In the genomic region with DNA sequence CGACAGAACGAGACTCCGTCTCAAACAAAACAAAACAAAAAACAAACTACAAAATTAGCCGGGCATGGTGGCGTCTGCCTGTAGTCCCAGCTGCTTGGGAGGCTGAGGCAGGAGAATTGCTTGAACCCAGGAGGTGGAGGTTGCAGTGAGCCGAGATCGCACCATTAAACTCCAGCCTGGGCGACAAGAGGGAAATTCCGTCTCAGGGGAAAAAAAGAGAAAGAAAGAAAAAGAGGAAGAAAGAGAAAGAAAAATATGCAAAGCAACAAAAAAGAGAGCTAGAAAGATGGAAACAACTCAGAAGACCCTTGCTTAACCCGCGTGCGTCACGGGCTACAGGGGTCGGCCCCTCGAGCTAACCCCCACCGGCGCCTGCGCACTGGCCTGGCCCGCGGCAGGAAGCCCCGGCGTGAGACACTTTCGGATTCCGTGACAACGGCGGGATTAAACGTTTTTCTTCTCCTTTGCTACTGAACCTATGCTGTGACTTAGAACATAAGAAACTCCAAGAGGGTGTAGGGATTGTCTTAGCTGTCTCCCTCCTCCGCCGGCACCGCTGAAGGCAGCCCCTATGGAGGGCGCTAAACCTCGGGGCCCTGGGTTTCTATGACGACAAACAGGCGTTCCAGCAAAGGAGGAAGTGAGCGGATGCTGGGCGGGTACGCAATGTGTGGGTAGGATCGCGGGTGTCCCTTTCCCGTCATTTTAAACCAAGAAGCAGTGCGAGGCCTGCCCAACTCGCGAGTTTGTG, we compare ENCODE assay signal across 8 cellular contexts. TPM values are rescaled to one million over a fixed set of nuclear protein-coding genes. Genes with fewer than 3 reads are reported as not detected.
DNase-seq lines count a peak whose midpoint lies in the region; ATAC-seq, FAIRE-seq and TF ChIP-seq lines count a peak whose summit lies in the region.

A gene with protein sequence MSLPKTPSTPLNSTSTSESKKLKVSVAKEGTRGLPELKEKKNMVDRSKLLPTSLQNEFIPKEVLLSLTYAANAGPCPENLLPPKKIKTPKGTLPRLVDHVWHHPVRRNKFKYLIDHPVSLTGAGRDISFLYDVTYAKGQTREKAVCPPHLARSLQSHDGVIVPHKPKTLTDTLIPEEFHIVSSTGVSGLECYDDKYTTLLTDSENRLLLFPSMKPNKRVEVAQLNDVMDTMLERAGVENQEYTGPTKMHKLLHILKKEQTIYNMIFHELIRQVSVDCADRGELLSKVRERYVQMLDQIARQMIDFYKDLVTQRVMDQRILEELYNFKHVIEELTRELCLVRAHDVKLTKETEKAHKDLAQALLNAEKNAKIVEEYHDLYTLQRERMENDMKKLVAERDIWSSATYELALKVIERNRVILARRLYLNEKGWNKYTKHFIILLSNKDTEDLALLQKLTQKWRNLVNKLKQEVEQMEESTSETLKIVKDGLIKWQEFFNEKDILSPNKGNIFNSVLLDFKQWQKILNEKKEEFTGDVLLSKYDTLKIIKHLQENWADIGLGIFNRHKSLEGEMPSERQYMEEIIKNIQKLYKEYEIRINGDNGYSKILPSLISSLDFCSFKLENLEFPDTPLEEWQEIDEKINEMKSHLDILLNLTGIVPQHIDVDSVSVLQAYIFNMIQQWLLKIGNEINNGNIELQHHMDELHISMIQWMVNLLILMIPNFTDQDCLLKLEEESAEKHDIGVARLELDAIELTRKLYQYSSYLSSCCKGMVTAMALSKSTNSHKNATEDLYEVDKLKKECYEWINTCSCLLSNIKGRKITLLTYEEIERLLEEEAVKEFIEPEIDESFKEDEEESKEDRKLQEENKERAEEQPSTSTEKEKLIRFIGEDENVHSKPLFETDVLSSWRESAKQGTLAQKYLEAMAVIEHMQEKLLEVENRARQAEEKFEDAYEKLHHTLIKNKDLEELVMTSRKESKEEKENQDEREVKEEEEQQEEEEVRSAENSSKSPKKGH (plus strand): TSS at position 630 of the 751 bp plus-strand sequence. CDS start 539 bp downstream, outside the sequence.

- no peaks in the 10 kb centered on the region for H3K27me3 ChIP-seq in HUES6 (ENCODE audit: control insufficient read depth, insufficient read depth, low read length)
- H3K27me3 ChIP-seq in OCI-LY1 (ENCODE audit: insufficient read depth, low read length) = no peaks in the 10 kb centered on the region

- peak within 1 kb of the TSS; percentile 91 for H3K4me2 ChIP-seq in OCI-LY1 (ENCODE audit: low read length)

- H3K27ac ChIP-seq in HUES6 (ENCODE audit: low read depth, low read length) = peak within 1 kb of the TSS; percentile 93
- H3K27ac ChIP-seq in OCI-LY1 (ENCODE audit: low read depth, low read length, poor library complexity, severe bottlenecking) = peak within 1 kb of the TSS; percentile 92
- H3K27ac ChIP-seq in epithelial cell of prostate = peak within 1 kb of the TSS; percentile 80

- TF ChIP-seq CTCF in D721Med (IDR thresholded peaks at IDR 0.05; ENCODE audit: insufficient read depth, missing control alignments) = peak; percentile 47
- TF ChIP-seq CTCF in OCI-LY1 (IDR thresholded peaks at IDR 0.05; ENCODE audit: low read length) = no peak
- no peak for TF ChIP-seq CTCF in mucosa of descending colon (IDR thresholded peaks at IDR 0.05)

- H3F3A ChIP-seq in OCI-LY1 (ENCODE audit: insufficient read depth, low read length) = no peaks in the 10 kb centered on the region

- DNase-seq in D721Med (ENCODE audit: insufficient read length, low spot score) = peak; percentile 72
- DNase-seq in activated T-cell treated with anti-CD3 and anti-CD28 coated beads for 1 hour (ENCODE audit: low read depth) = peak; percentile 80
- DNase-seq in epithelial cell of prostate (ENCODE audit: low read depth, low spot score) = peak; percentile 6
- DNase-seq in mucosa of descending colon = peak; percentile 89 to 94 (median 93)
- peak; percentile 77 for DNase-seq in stimulated activated CD8-positive, alpha-beta memory T cell treated with anti-CD3 and anti-CD28 coated beads, Interleukin-4, amount 100 ng/mL, for 24 hours (ENCODE audit: low read depth)

- H3K9me3 ChIP-seq in HUES6 (ENCODE audit: control insufficient read depth, insufficient read depth, low read depth, low read length) (no peaks in the 10 kb centered on the region), OCI-LY1 (ENCODE audit: low read length) (no peaks in the 10 kb centered on the region), mucosa of descending colon (no peaks in the 10 kb centered on the region)

- H2AFZ ChIP-seq in OCI-LY1 (ENCODE audit: low read length) = peak within 1 kb of the TSS; percentile 64; the same call in 1 of the 2 replicates

- intact Hi-C loops in mucosa of descending colon (cut with DNase I, micrococcal nuclease) = loop anchor here in 1 of 2 donors (5.0 kb wide), 1 partner anchor 283 kb away; a partner anchor contains a TSS

- H3K36me3 ChIP-seq in HUES6 (ENCODE audit: control insufficient read depth, insufficient read depth, low read length) = no peaks in the 10 kb centered on the region
- H3K36me3 ChIP-seq in OCI-LY1 (ENCODE audit: insufficient read depth, low read length) = no peaks in the 10 kb centered on the region
- no peaks in the 10 kb centered on the region for H3K36me3 ChIP-seq in mucosa of descending colon (ENCODE audit: low read depth)

- H3K9me2 ChIP-seq in OCI-LY1 (ENCODE audit: low read depth, low read length) = no peaks in the 10 kb centered on the region

- no peaks in the 10 kb centered on the region for H4K20me1 ChIP-seq in OCI-LY1 (ENCODE audit: insufficient read depth, low read length)

- no peak for FAIRE-seq in D721Med (lab: Jason Lieb, UNC)

- H3K79me2 ChIP-seq in OCI-LY1 (ENCODE audit: insufficient read depth, low read length) = no peaks in the 10 kb centered on the region

- peak; percentile 97 for ATAC-seq in GM21447 (IDR thresholded peaks at IDR 0.05; ENCODE audit: unreplicated experiment)
- peak; percentile 98 for ATAC-seq in mucosa of descending colon

- H3K4me3 ChIP-seq in HUES6 (ENCODE audit: low read depth, low read length) = peak within 1 kb of the TSS; percentile 94
- peak within 1 kb of the TSS; percentile 80 for H3K4me3 ChIP-seq in OCI-LY1 (ENCODE audit: low read depth, low read length, poor library complexity, severe bottlenecking)
- peak within 1 kb of the TSS; percentile 52 for H3K4me3 ChIP-seq in mucosa of descending colon

- peak within 1 kb of the TSS; percentile 94 for H3K9ac ChIP-seq in HUES6 (ENCODE audit: low read length)
- H3K9ac ChIP-seq in OCI-LY1 (ENCODE audit: low read length) = peak within 1 kb of the TSS; percentile 79

- H3K4me1 ChIP-seq in HUES6 (ENCODE audit: control insufficient read depth, insufficient read depth, low read length) = no peaks in the 10 kb centered on the region
- peaks cover 13% of the 10 kb centered on the region for H3K4me1 ChIP-seq in OCI-LY1 (ENCODE audit: insufficient read depth, low read length, severe bottlenecking)
- no peaks in the 10 kb centered on the region for H3K4me1 ChIP-seq in mucosa of descending colon (ENCODE audit: low read depth)

RNA-seq across cellular contexts. Expression of the gene that starts here (rescaled TPM):
- 10 to 100 TPM in 2 of 3 donors, 1 to 10 TPM in 1; 5.6 to 21.1 (median 10.2) TPM for total RNA-seq in mucosa of descending colon

Comparison
In these comparisons a context has a peak if more than half of its experiments do, and no peak if none do; other contexts are left out.
1. Peak in every context shown above with its lines: DNase-seq, ATAC-seq, H3K4me3 ChIP-seq and H3K27ac ChIP-seq.
2. DNase-seq: peak in every context shown above with its lines; median percentile 93 in mucosa of descending colon; 80 in activated T-cell treated with anti-CD3 and anti-CD28 coated beads for 1 hour; 77 in stimulated activated CD8-positive, alpha-beta memory T cell treated with anti-CD3 and anti-CD28 coated beads, Interleukin-4, amount 100 ng/mL, for 24 hours; 72 in D721Med; 6 in epithelial cell of prostate.